Comparison of ENCODE assay signal across 14 cellular contexts in genomic region chr18:22393164-22393563, GRCh38. TPM values are rescaled to one million over a fixed set of nuclear protein-coding genes. Genes with fewer than 3 reads are reported as not detected.
"Had no signal": no experiment of that assay in that cellular context is flagged by ENCODE, and none has a peak within 500 bp of the region (broad histone marks: within the 10 kb centered on the region; RNA-seq: fewer than 3 reads in every experiment).

No MANE protein-coding gene starts in this region.

RNA-seq across cellular contexts. Expression of gene CTAGE1, which starts 24.6 kb away (rescaled TPM):
- total RNA-seq: stomach, subcutaneous adipose tissue, suprapubic skin, temporal lobe, thoracic aorta, tibial nerve, transverse colon, upper lobe of left lung, upper lobe of right lung, ureter, urinary bladder, uterus, vagina had no signal
- polyA plus RNA-seq: stomach, thymus, urinary bladder had no signal
